In the genomic region with DNA sequence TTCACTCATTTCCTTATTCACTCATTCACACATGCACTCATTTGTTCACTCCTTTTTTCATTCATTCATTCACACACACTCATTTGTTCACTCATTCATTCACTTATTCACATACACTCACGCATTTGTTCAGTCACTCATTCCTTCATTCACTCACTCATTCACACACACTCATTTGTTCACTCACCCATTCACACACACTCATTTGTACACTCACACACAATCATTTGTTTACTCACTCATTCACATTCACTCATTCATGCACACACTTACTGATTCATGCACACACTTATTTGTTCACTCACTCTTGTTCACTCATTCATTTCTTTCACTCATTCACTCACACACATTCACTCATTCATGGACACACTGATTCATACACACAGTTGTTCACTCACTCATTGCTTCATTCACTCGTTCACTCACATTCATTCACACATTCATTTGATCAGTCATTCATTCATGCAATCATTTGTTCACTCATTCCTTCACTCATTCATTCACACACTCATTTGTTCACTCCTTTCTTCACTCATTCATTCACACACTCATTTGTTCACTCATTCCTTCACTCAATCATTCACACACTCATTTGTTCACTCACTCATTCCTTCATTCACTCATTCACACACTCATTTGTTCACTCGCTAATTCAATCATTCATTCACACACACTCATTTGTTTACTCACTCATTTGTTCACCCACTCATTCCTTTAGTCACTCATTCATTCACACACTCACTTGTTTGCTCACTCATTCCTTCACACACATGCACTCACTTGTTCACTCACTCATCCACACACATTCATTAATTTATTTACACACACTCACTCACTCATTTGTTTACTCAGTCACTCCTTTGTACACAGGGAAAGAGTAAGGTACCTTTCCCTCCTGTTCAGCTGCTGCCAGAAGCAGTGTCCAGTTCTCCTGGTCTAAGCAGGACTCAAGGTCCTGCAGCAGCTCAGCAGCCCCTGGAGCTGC, we compare ENCODE assay signal across 18 cellular contexts. TPM values are rescaled to one million over a fixed set of nuclear protein-coding genes. Genes with fewer than 3 reads are reported as not detected.
DNase-seq lines count a peak whose midpoint lies in the region; ATAC-seq and TF ChIP-seq lines count a peak whose summit lies in the region.
"Had no signal": no experiment of that assay in that cellular context is flagged by ENCODE, and none has a peak within 500 bp of the region (broad histone marks: within the 10 kb centered on the region; RNA-seq: fewer than 3 reads in every experiment).

No MANE protein-coding gene starts in this region.

- no peaks in the 10 kb centered on the region for H3K79me2 ChIP-seq in GM23248 (ENCODE audit: insufficient read depth)

- H3K9ac ChIP-seq in GM23248: no peak overlapping the region

- H3K9me2 ChIP-seq in GM23248 (ENCODE audit: insufficient read depth): no peaks in the 10 kb centered on the region

- ATAC-seq in WTC11: no peak

- H3K9me3 ChIP-seq in GM23248 (ENCODE audit: low read depth): no peaks in the 10 kb centered on the region
- H3K9me3 ChIP-seq: breast epithelium, ovary had no signal

- H3K4me3 ChIP-seq in GM23248: no peak overlapping the region
- H3K4me3 ChIP-seq: breast epithelium, ovary had no signal

- H3K4me1 ChIP-seq in GM23248 (ENCODE audit: insufficient read depth): no peaks in the 10 kb centered on the region
- H3K4me1 ChIP-seq: breast epithelium had no signal

- POLR2A ChIA-PET in WTC11 (lab: Charles Lee): no interaction called here

- H3K27ac ChIP-seq in GM23248: no peak overlapping the region
- H3K27ac ChIP-seq: breast epithelium, epithelial cell of prostate, ovary had no signal

- H4K20me1 ChIP-seq in GM23248 (ENCODE audit: insufficient read depth): no peaks in the 10 kb centered on the region; the same call in 1 of the 2 replicates

- peaks cover 11% of the 10 kb centered on the region for H3K9me3 Mint-ChIP-seq in WTC11
- H3K9me3 Mint-ChIP-seq: activated naive CD8-positive, alpha-beta T cell treated with anti-CD3 and anti-CD28 coated beads for 36 hours; memory B cell; naive thymus-derived CD8-positive, alpha-beta T cell; stimulated activated naive B cell treated with anti-CD40 and anti-IgM and Interleukin-4, amounts not matched to agents 10 μg/mL and 1 μg/mL and 100 μg/mL, for 72 hours had no signal

- H3F3A ChIP-seq in GM23248 (ENCODE audit: insufficient read depth): peaks cover 10% of the 10 kb centered on the region

- H3K4me2 ChIP-seq in GM23248 (ENCODE audit: unreplicated experiment): no peak overlapping the region

- H3K36me3 Mint-ChIP-seq in WTC11: no peaks in the 10 kb centered on the region; the same call in 1 of the 2 replicates
- H3K36me3 Mint-ChIP-seq: activated naive CD8-positive, alpha-beta T cell treated with anti-CD3 and anti-CD28 coated beads for 36 hours; memory B cell; naive thymus-derived CD8-positive, alpha-beta T cell; stimulated activated naive B cell treated with anti-CD40 and anti-IgM and Interleukin-4, amounts not matched to agents 10 μg/mL and 1 μg/mL and 100 μg/mL, for 72 hours had no signal

- no peaks in the 10 kb centered on the region for H3K36me3 ChIP-seq in GM23248 (ENCODE audit: low read depth)
- H3K36me3 ChIP-seq: breast epithelium, ovary had no signal

- WGBS in GM23248 (ENCODE audit: low coverage in 1 of 2, low lambda C conversion rate in 2 of 2, missing lambda C conversion rate in 2 of 2), 2 experiments: 41 to 42% methylated on average over 3 of the region's 3 CpGs

- no peak overlapping the region for H2AFZ ChIP-seq in GM23248

- H3K4me3 Mint-ChIP-seq in WTC11: no peak overlapping the region
- H3K4me3 Mint-ChIP-seq: activated naive CD8-positive, alpha-beta T cell treated with anti-CD3 and anti-CD28 coated beads for 36 hours; memory B cell; naive thymus-derived CD8-positive, alpha-beta T cell; stimulated activated naive B cell treated with anti-CD40 and anti-IgM and Interleukin-4, amounts not matched to agents 10 μg/mL and 1 μg/mL and 100 μg/mL, for 72 hours had no signal

- no peaks in the 10 kb centered on the region for H3K27me3 Mint-ChIP-seq in WTC11 (ENCODE audit: low read depth)

- CTCF ChIA-PET in WTC11 (lab: Charles Lee): interaction anchor here (0.5 to 2.1 kb wide), 17 partner anchors 12 to 737 kb away, joined by 3 to 27 read pairs (median 6); no protein-coding TSS in a partner anchor

- peak; percentile 6 for DNase-seq in GM23248
- no peak for DNase-seq in WTC11 (ENCODE audit: low spot score)
- peak; percentile 5 for DNase-seq in fibroblast of peridontal ligament (ENCODE audit: extremely low read depth)
- DNase-seq in renal cortical epithelial cell (ENCODE audit: low read depth): peak; percentile 40
- no peak for DNase-seq in activated T-cell treated with anti-CD3 and anti-CD28 coated beads, Interleukin-2, amount 50 U/mL, for 48 hours
- DNase-seq in stimulated activated CD4-positive, alpha-beta T cell treated with anti-CD3 and anti-CD28 coated beads, Interleukin-4, amount 100 ng/mL, for 24 hours: no peak
- DNase-seq in SW 1271 (lab: John Stamatoyannopoulos, UW): no peak
- DNase-seq: cortex of kidney; NCI-H524 treated with DMSO at 0.1 percent for 48 hours; stimulated activated naive B cell treated with anti-CD40 and anti-IgM and Interleukin-4, amounts not matched to agents 10 μg/mL and 1 μg/mL and 100 μg/mL, for 72 hours had no signal

- H3K27ac Mint-ChIP-seq in WTC11: no peak overlapping the region
- H3K27ac Mint-ChIP-seq: activated naive CD8-positive, alpha-beta T cell treated with anti-CD3 and anti-CD28 coated beads for 36 hours; memory B cell; naive thymus-derived CD8-positive, alpha-beta T cell; stimulated activated naive B cell treated with anti-CD40 and anti-IgM and Interleukin-4, amounts not matched to agents 10 μg/mL and 1 μg/mL and 100 μg/mL, for 72 hours had no signal

- H3K27me3 ChIP-seq in GM23248 (replicated peaks; ENCODE audit: insufficient read depth): peaks cover 28% of the 10 kb centered on the region
- H3K27me3 ChIP-seq: ovary had no signal

- no peak for TF ChIP-seq CTCF in WTC11 (IDR thresholded peaks at IDR 0.05)

- in situ Hi-C loops in GM23248 (cut with MboI): no loop called here

- no peaks in the 10 kb centered on the region for H3K4me1 Mint-ChIP-seq in WTC11
- H3K4me1 Mint-ChIP-seq: activated naive CD8-positive, alpha-beta T cell treated with anti-CD3 and anti-CD28 coated beads for 36 hours; memory B cell had no signal

TF ChIP-seq in WTC11, 78 proteins besides CTCF, POLR2A, EP300 and RAD21 (continues in another document):
- no peak for TF ChIP-seq IRF2 (CRISPR knock-in tag; IDR thresholded peaks at IDR 0.05; ENCODE audit: borderline replicate concordance, low read depth)
- no peak for TF ChIP-seq ZNF232 (CRISPR knock-in tag; IDR thresholded peaks at IDR 0.05)
- TF ChIP-seq, protein P1, sequence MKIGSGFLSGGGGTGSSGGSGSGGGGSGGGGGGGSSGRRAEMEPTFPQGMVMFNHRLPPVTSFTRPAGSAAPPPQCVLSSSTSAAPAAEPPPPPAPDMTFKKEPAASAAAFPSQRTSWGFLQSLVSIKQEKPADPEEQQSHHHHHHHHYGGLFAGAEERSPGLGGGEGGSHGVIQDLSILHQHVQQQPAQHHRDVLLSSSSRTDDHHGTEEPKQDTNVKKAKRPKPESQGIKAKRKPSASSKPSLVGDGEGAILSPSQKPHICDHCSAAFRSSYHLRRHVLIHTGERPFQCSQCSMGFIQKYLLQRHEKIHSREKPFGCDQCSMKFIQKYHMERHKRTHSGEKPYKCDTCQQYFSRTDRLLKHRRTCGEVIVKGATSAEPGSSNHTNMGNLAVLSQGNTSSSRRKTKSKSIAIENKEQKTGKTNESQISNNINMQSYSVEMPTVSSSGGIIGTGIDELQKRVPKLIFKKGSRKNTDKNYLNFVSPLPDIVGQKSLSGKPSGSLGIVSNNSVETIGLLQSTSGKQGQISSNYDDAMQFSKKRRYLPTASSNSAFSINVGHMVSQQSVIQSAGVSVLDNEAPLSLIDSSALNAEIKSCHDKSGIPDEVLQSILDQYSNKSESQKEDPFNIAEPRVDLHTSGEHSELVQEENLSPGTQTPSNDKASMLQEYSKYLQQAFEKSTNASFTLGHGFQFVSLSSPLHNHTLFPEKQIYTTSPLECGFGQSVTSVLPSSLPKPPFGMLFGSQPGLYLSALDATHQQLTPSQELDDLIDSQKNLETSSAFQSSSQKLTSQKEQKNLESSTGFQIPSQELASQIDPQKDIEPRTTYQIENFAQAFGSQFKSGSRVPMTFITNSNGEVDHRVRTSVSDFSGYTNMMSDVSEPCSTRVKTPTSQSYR (CRISPR knock-in tag; IDR thresholded peaks at IDR 0.05): no peak
- TF ChIP-seq, protein P2, sequence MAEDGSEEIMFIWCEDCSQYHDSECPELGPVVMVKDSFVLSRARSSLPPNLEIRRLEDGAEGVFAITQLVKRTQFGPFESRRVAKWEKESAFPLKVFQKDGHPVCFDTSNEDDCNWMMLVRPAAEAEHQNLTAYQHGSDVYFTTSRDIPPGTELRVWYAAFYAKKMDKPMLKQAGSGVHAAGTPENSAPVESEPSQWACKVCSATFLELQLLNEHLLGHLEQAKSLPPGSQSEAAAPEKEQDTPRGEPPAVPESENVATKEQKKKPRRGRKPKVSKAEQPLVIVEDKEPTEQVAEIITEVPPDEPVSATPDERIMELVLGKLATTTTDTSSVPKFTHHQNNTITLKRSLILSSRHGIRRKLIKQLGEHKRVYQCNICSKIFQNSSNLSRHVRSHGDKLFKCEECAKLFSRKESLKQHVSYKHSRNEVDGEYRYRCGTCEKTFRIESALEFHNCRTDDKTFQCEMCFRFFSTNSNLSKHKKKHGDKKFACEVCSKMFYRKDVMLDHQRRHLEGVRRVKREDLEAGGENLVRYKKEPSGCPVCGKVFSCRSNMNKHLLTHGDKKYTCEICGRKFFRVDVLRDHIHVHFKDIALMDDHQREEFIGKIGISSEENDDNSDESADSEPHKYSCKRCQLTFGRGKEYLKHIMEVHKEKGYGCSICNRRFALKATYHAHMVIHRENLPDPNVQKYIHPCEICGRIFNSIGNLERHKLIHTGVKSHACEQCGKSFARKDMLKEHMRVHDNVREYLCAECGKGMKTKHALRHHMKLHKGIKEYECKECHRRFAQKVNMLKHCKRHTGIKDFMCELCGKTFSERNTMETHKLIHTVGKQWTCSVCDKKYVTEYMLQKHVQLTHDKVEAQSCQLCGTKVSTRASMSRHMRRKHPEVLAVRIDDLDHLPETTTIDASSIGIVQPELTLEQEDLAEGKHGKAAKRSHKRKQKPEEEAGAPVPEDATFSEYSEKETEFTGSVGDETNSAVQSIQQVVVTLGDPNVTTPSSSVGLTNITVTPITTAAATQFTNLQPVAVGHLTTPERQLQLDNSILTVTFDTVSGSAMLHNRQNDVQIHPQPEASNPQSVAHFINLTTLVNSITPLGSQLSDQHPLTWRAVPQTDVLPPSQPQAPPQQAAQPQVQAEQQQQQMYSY (CRISPR knock-in tag; IDR thresholded peaks at IDR 0.05): no peak
- TF ChIP-seq SMAD4 (CRISPR knock-in tag; IDR thresholded peaks at IDR 0.05): no peak
- TF ChIP-seq MYBL2 (CRISPR knock-in tag; IDR thresholded peaks at IDR 0.05): no peak

RNA-seq across cellular contexts. Expression of a gene that starts 50.7 kb away (rescaled TPM):
- total RNA-seq in GM23248 (2014; rRNA removed; shearing (Covaris generic)): not detected in 2 replicates
- polyA plus RNA-seq in GM23248 (2016; fragmentation: Nextera tagmentation; extraction: Ambion mirVana): not detected in 2 replicates
- total RNA-seq in WTC11 (2021) (0.57 to 1.3 TPM (median 0.66 TPM) in 3 replicates), renal cortical epithelial cell (not detected in 2 replicates)
- total RNA-seq: activated naive CD8-positive, alpha-beta T cell treated with anti-CD3 and anti-CD28 coated beads for 36 hours; breast epithelium; H4; HT1080; naive thymus-derived CD8-positive, alpha-beta T cell; ovary had no signal
- polyA plus RNA-seq: naive thymus-derived CD8-positive, alpha-beta T cell; ovary had no signal

Comparison
In these comparisons a context has a peak if more than half of its experiments do, and no peak if none do; other contexts are left out.
1. DNase-seq: peak in GM23248 (single experiment), fibroblast of peridontal ligament (single experiment) and renal cortical epithelial cell (single experiment); none in WTC11 (single experiment), activated T-cell treated with anti-CD3 and anti-CD28 coated beads, Interleukin-2, amount 50 U/mL, for 48 hours (0 of 2), stimulated activated CD4-positive, alpha-beta T cell treated with anti-CD3 and anti-CD28 coated beads, Interleukin-4, amount 100 ng/mL, for 24 hours (single experiment) and SW 1271 (0 of 2).